ENCODE assay signal across 12 cellular contexts in genomic region chr2:105308785-105309540, GRCh38. TPM values are rescaled to one million over a fixed set of nuclear protein-coding genes. Genes with fewer than 3 reads are reported as not detected.
A peak's percentile ranks its signal among the peaks of the same experiment; 100 is the strongest.
DNase-seq lines count a peak whose midpoint lies in the region; ATAC-seq and TF ChIP-seq lines count a peak whose summit lies in the region.
"Had no signal": no experiment of that assay in that cellular context is flagged by ENCODE, and none has a peak within 500 bp of the region (broad histone marks: within the 10 kb centered on the region; RNA-seq: fewer than 3 reads in every experiment).

No MANE protein-coding gene starts in this region.

- H2AFZ ChIP-seq in hepatocyte, result no peak overlapping the region

- no peak overlapping the region for H3K4me2 ChIP-seq in hepatocyte

- H3K36me3 ChIP-seq in hepatocyte (replicated peaks; ENCODE audit: insufficient read depth, low read depth), result no peaks in the 10 kb centered on the region

- peaks cover 50% of the 10 kb centered on the region for H3K79me2 ChIP-seq in hepatocyte

- H3K9me3 Mint-ChIP-seq in stimulated activated effector memory CD8-positive, alpha-beta T cell treated with anti-CD3 and anti-CD28 coated beads, Interleukin-12 subunit alpha, Interleukin-12 subunit beta, amount 100 ng/mL, for 72 hours, result no peaks in the 10 kb centered on the region

- H3K9me2 ChIP-seq in hepatocyte (replicated peaks; ENCODE audit: insufficient read depth), result no peaks in the 10 kb centered on the region

- TF ChIP-seq CTCF in hepatocyte (IDR thresholded peaks at IDR 0.05; ENCODE audit: poor library complexity), result no peak

- H3K9me3 ChIP-seq in T-helper 17 cell (ENCODE audit: control insufficient read depth, low read length, poor library complexity, severe bottlenecking), result no peaks in the 10 kb centered on the region
- H3K9me3 ChIP-seq in hepatocyte (ENCODE audit: low read depth), result no peaks in the 10 kb centered on the region
- H3K9me3 ChIP-seq: adrenal gland had no signal

- DNase-seq in T-helper 17 cell (no peak), hepatocyte (ENCODE audit: low spot score) (peak; percentile 32), NCI-H82 treated with DMSO at 0.1 percent for 48 hours (lab: John Stamatoyannopoulos, UW; ENCODE audit: unreplicated experiment) (no peak), NK-92 (lab: John Stamatoyannopoulos, UW; ENCODE audit: unreplicated experiment) (no peak)
- DNase-seq in stimulated activated effector memory CD8-positive, alpha-beta T cell treated with anti-CD3 and anti-CD28 coated beads, Interleukin-12 subunit alpha, Interleukin-12 subunit beta, amount 100 ng/mL, for 72 hours (ENCODE audit: low spot score in 2 of 2), result no peak
- DNase-seq in activated naive CD4-positive, alpha-beta T cell treated with Interleukin-2 at 50 U/mL for 16 hours, result no peak
- DNase-seq: DMS 273 treated with DMSO at 0.1 percent for 48 hours; effector CD8-positive, alpha-beta T cell; NCI-H1694 treated with DMSO at 0.1 percent for 48 hours; stimulated activated CD4-positive, alpha-beta T cell treated with anti-CD3 and anti-CD28 coated beads, Interleukin-12 subunit alpha, Interleukin-12 subunit beta, amount 100 ng/mL, for 4 hours had no signal

- H3K27ac Mint-ChIP-seq in T-helper 17 cell, result peak overlapping the region; percentile 37
- H3K27ac Mint-ChIP-seq in stimulated activated effector memory CD8-positive, alpha-beta T cell treated with anti-CD3 and anti-CD28 coated beads, Interleukin-12 subunit alpha, Interleukin-12 subunit beta, amount 100 ng/mL, for 72 hours, result peak overlapping the region; percentile 59

- peak overlapping the region; percentile 34 for H3K27ac ChIP-seq in hepatocyte
- H3K27ac ChIP-seq: adrenal gland had no signal

- H4K20me1 ChIP-seq in hepatocyte (ENCODE audit: insufficient read depth, poor library complexity, severe bottlenecking), result no peaks in the 10 kb centered on the region

- ATAC-seq in HG03565 (IDR thresholded peaks at IDR 0.05; ENCODE audit: unreplicated experiment) (peak; percentile 54), T-helper 17 cell (no peak)
- ATAC-seq in stimulated activated effector memory CD8-positive, alpha-beta T cell treated with anti-CD3 and anti-CD28 coated beads, Interleukin-12 subunit alpha, Interleukin-12 subunit beta, amount 100 ng/mL, for 72 hours, result no peak

- peaks cover 6% of the 10 kb centered on the region for H3K36me3 Mint-ChIP-seq in T-helper 17 cell (ENCODE audit: low read depth)
- peaks cover 32% of the 10 kb centered on the region for H3K36me3 Mint-ChIP-seq in stimulated activated effector memory CD8-positive, alpha-beta T cell treated with anti-CD3 and anti-CD28 coated beads, Interleukin-12 subunit alpha, Interleukin-12 subunit beta, amount 100 ng/mL, for 72 hours

- H3K4me1 ChIP-seq in hepatocyte (ENCODE audit: insufficient read depth), result no peaks in the 10 kb centered on the region
- H3K4me1 ChIP-seq: adrenal gland had no signal

- WGBS in hepatocyte (ENCODE audit: low lambda C conversion rate, missing lambda C conversion rate), result 87% methylated on average over 14 of the region's 14 CpGs

- no peak overlapping the region for H3K4me3 Mint-ChIP-seq in T-helper 17 cell
- no peak overlapping the region for H3K4me3 Mint-ChIP-seq in stimulated activated effector memory CD8-positive, alpha-beta T cell treated with anti-CD3 and anti-CD28 coated beads, Interleukin-12 subunit alpha, Interleukin-12 subunit beta, amount 100 ng/mL, for 72 hours

- no peak overlapping the region for H3K4me3 ChIP-seq in hepatocyte
- H3K4me3 ChIP-seq: adrenal gland had no signal

- H3K4me1 Mint-ChIP-seq in T-helper 17 cell, result peaks cover 17% of the 10 kb centered on the region
- H3K4me1 Mint-ChIP-seq in stimulated activated effector memory CD8-positive, alpha-beta T cell treated with anti-CD3 and anti-CD28 coated beads, Interleukin-12 subunit alpha, Interleukin-12 subunit beta, amount 100 ng/mL, for 72 hours, result peaks cover 17% of the 10 kb centered on the region

- H3K27me3 ChIP-seq in hepatocyte, result no peaks in the 10 kb centered on the region
- H3K27me3 ChIP-seq: adrenal gland had no signal

- no peaks in the 10 kb centered on the region for H3K27me3 Mint-ChIP-seq in T-helper 17 cell

RNA-seq across cellular contexts. Expression of gene TGFBRAP1, which starts 20.6 kb away (rescaled TPM):
- total RNA-seq in T-helper 17 cell (10 to 100 TPM; 18.5 to 19.1 TPM), hepatocyte (17.7 and 18.3 TPM in 2 replicates)
- polyA plus RNA-seq in hepatocyte, result 10.4 and 11.0 TPM in 2 replicates

RNA-seq across cellular contexts. Expression of gene C2orf49, which starts 28.4 kb away (rescaled TPM):
- total RNA-seq in T-helper 17 cell (10 to 100 TPM; 18.1 to 21.5 TPM), hepatocyte (16.3 and 19.6 TPM in 2 replicates)
- polyA plus RNA-seq in hepatocyte, result 13.5 and 16.9 TPM in 2 replicates
